15 cellular contexts compared by ENCODE assay signal in the genomic region with DNA sequence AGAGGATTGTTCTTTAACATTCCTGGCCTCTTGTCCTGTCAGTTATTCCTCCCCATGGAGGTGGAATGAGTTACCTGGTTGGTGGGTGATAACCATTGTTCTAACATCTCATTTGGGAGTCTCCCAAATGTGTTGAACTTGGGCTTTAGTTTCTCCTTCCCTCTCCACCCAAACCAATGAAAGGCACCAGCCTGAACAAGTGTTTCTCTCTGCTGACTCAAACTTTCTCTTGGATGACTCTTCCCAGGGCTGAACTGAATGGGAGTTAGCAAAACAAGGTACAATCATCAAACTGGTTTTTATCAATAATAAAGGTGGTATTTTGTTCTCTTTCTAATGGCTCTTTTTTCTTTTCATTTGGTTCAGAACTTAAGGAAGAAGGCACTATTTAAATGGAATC. TPM values are rescaled to one million over a fixed set of nuclear protein-coding genes. Genes with fewer than 3 reads are reported as not detected.
DNase-seq lines count a peak whose midpoint lies in the region; ATAC-seq, FAIRE-seq and TF ChIP-seq lines count a peak whose summit lies in the region.
"Had no signal": no experiment of that assay in that cellular context is flagged by ENCODE, and none has a peak within 500 bp of the region (broad histone marks: within the 10 kb centered on the region; RNA-seq: fewer than 3 reads in every experiment).

No MANE protein-coding gene starts in this region.

- no peak for ATAC-seq in stimulated activated naive CD8-positive, alpha-beta T cell treated with anti-CD3 and anti-CD28 coated beads, Interleukin-15, amount 100 ng/mL, for 72 hours
- no peak for ATAC-seq in T-helper 17 cell
- ATAC-seq: Right ventricle myocardium inferior had no signal

- no peaks in the 10 kb centered on the region for H3K9me3 ChIP-seq in T-helper 17 cell (ENCODE audit: control insufficient read depth, low read length, poor library complexity, severe bottlenecking)

- no peak for FAIRE-seq in RCC 7860 (lab: Jason Lieb, UNC)

- H3K4me3 ChIP-seq in epithelial cell of esophagus (ENCODE audit: low read length), result no peak overlapping the region

- H3K27ac Mint-ChIP-seq in stimulated activated naive CD8-positive, alpha-beta T cell treated with anti-CD3 and anti-CD28 coated beads, Interleukin-15, Interleukin-2, amounts not matched to agents 100 ng/mL and 50 ng/mL, for 24 hours, result peak overlapping the region; percentile 31
- H3K27ac Mint-ChIP-seq in stimulated activated naive CD8-positive, alpha-beta T cell treated with anti-CD3 and anti-CD28 coated beads, Interleukin-15, amount 100 ng/mL, for 72 hours, result peak overlapping the region in 1 of 2 donors; percentile 65
- peak overlapping the region; percentile 47 for H3K27ac Mint-ChIP-seq in T-helper 17 cell
- H3K27ac Mint-ChIP-seq: H9 had no signal

- no peaks in the 10 kb centered on the region for H3K9me3 Mint-ChIP-seq in stimulated activated naive CD8-positive, alpha-beta T cell treated with anti-CD3 and anti-CD28 coated beads, Interleukin-15, Interleukin-2, amounts not matched to agents 100 ng/mL and 50 ng/mL, for 24 hours
- no peaks in the 10 kb centered on the region for H3K9me3 Mint-ChIP-seq in stimulated activated naive CD8-positive, alpha-beta T cell treated with anti-CD3 and anti-CD28 coated beads, Interleukin-15, amount 100 ng/mL, for 72 hours

- peaks cover 12% of the 10 kb centered on the region for H3K36me3 Mint-ChIP-seq in stimulated activated naive CD8-positive, alpha-beta T cell treated with anti-CD3 and anti-CD28 coated beads, Interleukin-15, Interleukin-2, amounts not matched to agents 100 ng/mL and 50 ng/mL, for 24 hours (ENCODE audit: low read depth)
- peaks cover 2% of the 10 kb centered on the region for H3K36me3 Mint-ChIP-seq in T-helper 17 cell (ENCODE audit: low read depth)

- intact Hi-C loops in posterior cingulate gyrus (cut with DNase I), result no loop called here

- H3K4me1 Mint-ChIP-seq in stimulated activated naive CD8-positive, alpha-beta T cell treated with anti-CD3 and anti-CD28 coated beads, Interleukin-15, Interleukin-2, amounts not matched to agents 100 ng/mL and 50 ng/mL, for 24 hours (ENCODE audit: low read depth), result peaks cover 28% of the 10 kb centered on the region
- H3K4me1 Mint-ChIP-seq in stimulated activated naive CD8-positive, alpha-beta T cell treated with anti-CD3 and anti-CD28 coated beads, Interleukin-15, amount 100 ng/mL, for 72 hours, result peaks cover 23% of the 10 kb centered on the region
- peaks cover 14% of the 10 kb centered on the region for H3K4me1 Mint-ChIP-seq in T-helper 17 cell
- H3K4me1 Mint-ChIP-seq: H9 had no signal

- no peaks in the 10 kb centered on the region for H3K27me3 Mint-ChIP-seq in stimulated activated naive CD8-positive, alpha-beta T cell treated with anti-CD3 and anti-CD28 coated beads, Interleukin-15, Interleukin-2, amounts not matched to agents 100 ng/mL and 50 ng/mL, for 24 hours
- H3K27me3 Mint-ChIP-seq in stimulated activated naive CD8-positive, alpha-beta T cell treated with anti-CD3 and anti-CD28 coated beads, Interleukin-15, amount 100 ng/mL, for 72 hours, result no peaks in the 10 kb centered on the region
- no peaks in the 10 kb centered on the region for H3K27me3 Mint-ChIP-seq in T-helper 17 cell

- no peak overlapping the region for H3K4me3 Mint-ChIP-seq in stimulated activated naive CD8-positive, alpha-beta T cell treated with anti-CD3 and anti-CD28 coated beads, Interleukin-15, Interleukin-2, amounts not matched to agents 100 ng/mL and 50 ng/mL, for 24 hours
- H3K4me3 Mint-ChIP-seq in stimulated activated naive CD8-positive, alpha-beta T cell treated with anti-CD3 and anti-CD28 coated beads, Interleukin-15, amount 100 ng/mL, for 72 hours, result no peak overlapping the region
- no peak overlapping the region for H3K4me3 Mint-ChIP-seq in T-helper 17 cell
- H3K4me3 Mint-ChIP-seq: H9 had no signal

- TF ChIP-seq CTCF in epithelial cell of esophagus (IDR thresholded peaks at IDR 0.05; ENCODE audit: insufficient read depth, low read depth, low read length, missing control alignments), result no peak

- no peak for DNase-seq in stimulated activated naive CD8-positive, alpha-beta T cell treated with anti-CD3 and anti-CD28 coated beads, Interleukin-15, amount 100 ng/mL, for 72 hours
- DNase-seq in T-helper 17 cell, result no peak
- DNase-seq in epithelial cell of esophagus (ENCODE audit: low read depth), result peak; percentile 73
- no peak for DNase-seq in NCI-H187 treated with DMSO at 0.1 percent for 48 hours (lab: John Stamatoyannopoulos, UW)
- DNase-seq in COLO668 (lab: John Stamatoyannopoulos, UW; ENCODE audit: unreplicated experiment), result no peak
- no peak for DNase-seq in posterior cingulate gyrus
- no peak for DNase-seq in RCC 7860 (ENCODE audit: low spot score)
- DNase-seq: Calu3, DMS79, H9, NCI-H1417 treated with DMSO at 0.1 percent for 48 hours, NCI-H2029, NCI-H774 had no signal

RNA-seq across cellular contexts. Expression of a gene that starts 2.7 kb away (rescaled TPM):
- total RNA-seq in T-helper 17 cell, result 10 to 100 TPM; 40.2 to 40.3 TPM
